8 cellular contexts compared by ENCODE assay signal in the genomic region with DNA sequence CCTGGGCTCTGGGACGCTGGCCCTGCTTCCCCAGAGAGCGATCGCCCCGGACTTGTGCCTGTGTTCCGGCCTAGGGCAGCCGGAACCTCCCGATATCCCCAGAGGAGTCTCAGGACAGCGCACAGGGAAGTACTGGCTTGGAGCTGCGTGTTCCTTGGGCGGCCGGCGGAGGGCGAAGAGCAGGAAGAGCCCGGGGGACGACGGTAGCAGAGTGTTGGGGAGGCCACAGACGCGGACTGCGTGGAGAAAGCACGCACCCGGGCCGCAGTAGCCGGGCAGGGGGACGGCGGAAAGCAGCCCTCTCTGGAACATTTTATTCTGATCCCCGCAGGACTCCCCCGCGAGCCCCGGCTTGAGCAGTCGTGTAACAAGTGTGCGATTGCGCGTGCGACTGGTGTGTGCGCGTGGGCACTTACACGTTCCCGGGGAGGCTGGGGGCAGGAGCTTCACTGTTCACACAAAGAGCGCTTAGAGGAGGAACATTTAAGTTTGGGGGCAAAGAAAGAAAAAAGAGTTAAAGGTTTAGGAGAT. TPM values are rescaled to one million over a fixed set of nuclear protein-coding genes. Genes with fewer than 3 reads are reported as not detected.
DNase-seq lines count a peak whose midpoint lies in the region; ATAC-seq and TF ChIP-seq lines count a peak whose summit lies in the region.

No MANE protein-coding gene starts in this region.

- DNase-seq in Calu3 = peak; percentile 62
- peak; percentile 48 for DNase-seq in NCI-H526 treated with DMSO at 0.1 percent for 48 hours (lab: John Stamatoyannopoulos, UW)
- peak; percentile 18 for DNase-seq in dedifferentiated amniotic fluid mesenchymal stem cell (ENCODE audit: extremely low spot score)
- peak; percentile 41 for DNase-seq in lung (ENCODE audit: low spot score)
- DNase-seq in tibial artery = peak; percentile 34 to 72
- no peak for DNase-seq in SKM-1 (lab: John Stamatoyannopoulos, UW; ENCODE audit: unreplicated experiment)

- peaks cover 30% of the 10 kb centered on the region for H3K4me1 Mint-ChIP-seq in Calu3 (ENCODE audit: low read depth, unreplicated experiment)

- intact Hi-C loops in Calu3 (cut with micrococcal nuclease; ENCODE audit: unreplicated experiment) (no loop called here), tibial artery (cut with DNase I; ENCODE audit: low total_unique reads) (no loop called here)

- H3K36me3 ChIP-seq in lung (ENCODE audit: control insufficient read depth in 2 of 2, insufficient read depth in 2 of 2, low read length in 2 of 2) (no peaks in the 10 kb centered on the region), tibial artery (no peaks in the 10 kb centered on the region)

- H3K9me3 Mint-ChIP-seq in Calu3 (ENCODE audit: low read depth, unreplicated experiment) = no peaks in the 10 kb centered on the region

- peaks cover 9 to 21% of the 10 kb centered on the region in 2 donors for H3K4me1 ChIP-seq in lung (ENCODE audit: control insufficient read depth in 2 of 2, insufficient read depth in 2 of 2, low read length in 2 of 2)
- H3K4me1 ChIP-seq in tibial artery = peaks cover 0 to 56% (median 48%) of the 10 kb centered on the region in 4 donors

- H3K27ac Mint-ChIP-seq in Calu3 (ENCODE audit: unreplicated experiment) = no peak overlapping the region

- H3K27me3 ChIP-seq in lung (ENCODE audit: control insufficient read depth, insufficient read depth) (peaks cover 8% of the 10 kb centered on the region), tibial artery (peaks cover 7 to 88% of the 10 kb centered on the region in 2 donors)

- 1 to 4% methylated on average over 39 of the region's 39 CpGs for WGBS in lung, 2 donors

- H3K4me3 ChIP-seq in lung (no peak overlapping the region), tibial artery (peak overlapping the region; percentile 25 to 41)

- ATAC-seq in lung (ENCODE audit: insufficient read depth, low FRiP score) (no peak), GM21717 (IDR thresholded peaks at IDR 0.05; ENCODE audit: unreplicated experiment) (no peak), HG02678 (IDR thresholded peaks at IDR 0.05; ENCODE audit: unreplicated experiment) (no peak)

- H3K4me3 Mint-ChIP-seq in Calu3 (ENCODE audit: low read depth, unreplicated experiment) = peak overlapping the region; percentile 64

- H3K27ac ChIP-seq in lung (ENCODE audit: low read depth in 1 of 2, low read length in 1 of 2) (no peak overlapping the region), tibial artery (no peak overlapping the region)

- H3K27me3 Mint-ChIP-seq in Calu3 (ENCODE audit: unreplicated experiment) = peaks cover 80% of the 10 kb centered on the region

- peaks cover 20% of the 10 kb centered on the region for H3K36me3 Mint-ChIP-seq in Calu3 (ENCODE audit: insufficient read depth, unreplicated experiment)

- H3K9me3 ChIP-seq in lung (ENCODE audit: control insufficient read depth in 2 of 2, insufficient read depth in 1 of 2, low read length in 1 of 2) = peaks cover 0 to 2% of the 10 kb centered on the region in 2 donors
- no peaks in the 10 kb centered on the region for H3K9me3 ChIP-seq in tibial artery

- TF ChIP-seq CTCF in Calu3 (IDR thresholded peaks at IDR 0.05; ENCODE audit: unreplicated experiment) (no peak), lung (IDR thresholded peaks at IDR 0.05; ENCODE audit: control extremely low read depth, extremely low read depth) (no peak), tibial artery (IDR thresholded peaks at IDR 0.05) (peak; percentile 17)

- CTCF ChIA-PET in Calu3 (lab: Charles Lee) = interaction anchor here (0.9 to 1.2 kb wide), 6 partner anchors 82 to 312 kb away, joined by 3 to 6 read pairs (median 3); no protein-coding TSS in a partner anchor

- BruUV-seq in Calu3 (replicated peaks; lab: Mats Ljungman, UMichigan) = no TSS peak

RNA-seq across cellular contexts. Expression of a gene that starts 36.1 kb away (rescaled TPM):
- total RNA-seq in Calu3 (2022) (not detected in 2 replicates), lung (not detected)
- polyA plus RNA-seq in lung = not detected

Comparison
In these comparisons a context has a peak if more than half of its experiments do, and no peak if none do; other contexts are left out.
1. CTCF ChIP-seq: peak in tibial artery (2 of 2); none in Calu3 (single experiment) and lung (single experiment).